Comparison of ENCODE assay signal across 9 cellular contexts in genomic region chr5:78727786-78728761, GRCh38.
DNase-seq lines count a peak whose midpoint lies in the region; ATAC-seq and TF ChIP-seq lines count a peak whose summit lies in the region.
"Had no signal": no experiment of that assay in that cellular context is flagged by ENCODE, and none has a peak within 500 bp of the region (broad histone marks: within the 10 kb centered on the region; RNA-seq: fewer than 3 reads in every experiment).

No MANE protein-coding gene starts in this region.

- WGBS in sigmoid colon, 2 donors = 73 to 83% methylated on average over 7 of the region's 7 CpGs

- peaks cover 0 to 11% (median 0%) of the 10 kb centered on the region in 4 donors for H3K4me1 ChIP-seq in sigmoid colon

- H3K4me3 ChIP-seq in sigmoid colon = no peak overlapping the region

- no peaks in the 10 kb centered on the region for H3K36me3 ChIP-seq in sigmoid colon

- no peaks in the 10 kb centered on the region for H3K27me3 ChIP-seq in sigmoid colon

- no peak for TF ChIP-seq EP300 in sigmoid colon (IDR thresholded peaks at IDR 0.05)

- ATAC-seq in GM18867 (IDR thresholded peaks at IDR 0.05; ENCODE audit: unreplicated experiment) = peak; percentile 87
- ATAC-seq in HG02571 (IDR thresholded peaks at IDR 0.05; ENCODE audit: unreplicated experiment) = peak; percentile 82
- ATAC-seq in HG03575 (IDR thresholded peaks at IDR 0.05; ENCODE audit: extremely low read depth, insufficient number of reproducible peaks, low FRiP score, unreplicated experiment) = peak; percentile 67

- peak; percentile 54 for DNase-seq in mucosa of gallbladder (ENCODE audit: low spot score)
- no peak for DNase-seq in NCI-H345 (lab: John Stamatoyannopoulos, UW)
- DNase-seq in D341Med (ENCODE audit: low spot score) = no peak
- DNase-seq in sigmoid colon = no peak
- no peak for DNase-seq in HUDEP-2 (lab: John Stamatoyannopoulos, UW; ENCODE audit: unreplicated experiment in 76 of 76)
- DNase-seq: NCI-H146 had no signal

- no peak for TF ChIP-seq CTCF in sigmoid colon (IDR thresholded peaks at IDR 0.05)

- H3K9me3 ChIP-seq in sigmoid colon = no peaks in the 10 kb centered on the region

- no peak for TF ChIP-seq POLR2A in sigmoid colon (IDR thresholded peaks at IDR 0.05)

- H3K27ac ChIP-seq in sigmoid colon = no peak overlapping the region

- intact Hi-C loops in sigmoid colon (cut with DNase I) = no loop called here
